Comparison of ENCODE assay signal across 1 cellular context in the genomic region with DNA sequence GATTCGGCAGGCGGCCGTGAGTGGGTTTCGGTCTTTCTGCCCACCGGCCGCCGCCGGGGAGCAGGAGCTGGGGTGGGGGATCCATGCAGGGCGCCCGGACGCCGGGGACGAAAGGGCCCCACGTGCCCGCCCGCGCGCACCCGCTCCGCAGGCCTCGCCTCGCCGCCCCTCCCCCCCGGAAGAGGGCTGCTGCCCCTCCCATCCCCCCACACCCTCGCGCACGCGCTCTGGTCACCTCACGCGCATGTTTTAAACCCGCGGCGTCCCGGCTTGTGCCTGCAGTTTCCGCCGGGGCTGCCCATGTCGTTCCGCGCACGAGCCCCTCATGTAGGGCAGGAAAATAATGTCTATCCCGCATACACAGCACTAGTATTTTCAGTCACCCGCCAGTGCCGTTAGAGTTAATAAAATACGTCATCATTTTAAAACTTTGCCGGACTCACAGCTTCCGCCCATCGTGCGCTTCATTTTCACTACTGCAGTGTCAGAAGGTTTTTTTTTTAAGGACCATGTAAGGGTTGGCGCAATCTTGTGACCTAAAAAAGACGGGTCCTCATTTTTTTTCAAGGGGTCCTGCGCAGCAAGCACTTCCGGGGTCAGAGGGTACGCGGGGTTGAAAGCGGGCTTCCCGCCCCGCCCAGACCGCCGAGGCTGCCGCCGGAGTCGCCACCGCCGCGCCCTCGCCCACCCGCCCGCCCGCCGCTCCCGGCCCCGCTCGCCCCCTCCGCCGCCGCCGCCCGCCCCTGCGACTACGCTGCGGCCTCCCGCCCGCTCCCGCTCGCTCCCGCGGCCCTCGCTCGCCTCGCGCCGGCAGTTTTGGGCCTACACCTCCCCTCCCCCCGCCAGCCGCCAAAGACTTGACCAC.
TF ChIP-seq lines count a peak whose summit lies in the region.

A gene (plus strand): TSS at position 640 of the 865 bp plus-strand sequence. CDS start 267 bp downstream, outside the sequence.

TF ChIP-seq in HepG2, 621 proteins besides CTCF, POLR2A, EP300 and RAD21 (continued from another document and continues in another):
- TF ChIP-seq, protein P1, sequence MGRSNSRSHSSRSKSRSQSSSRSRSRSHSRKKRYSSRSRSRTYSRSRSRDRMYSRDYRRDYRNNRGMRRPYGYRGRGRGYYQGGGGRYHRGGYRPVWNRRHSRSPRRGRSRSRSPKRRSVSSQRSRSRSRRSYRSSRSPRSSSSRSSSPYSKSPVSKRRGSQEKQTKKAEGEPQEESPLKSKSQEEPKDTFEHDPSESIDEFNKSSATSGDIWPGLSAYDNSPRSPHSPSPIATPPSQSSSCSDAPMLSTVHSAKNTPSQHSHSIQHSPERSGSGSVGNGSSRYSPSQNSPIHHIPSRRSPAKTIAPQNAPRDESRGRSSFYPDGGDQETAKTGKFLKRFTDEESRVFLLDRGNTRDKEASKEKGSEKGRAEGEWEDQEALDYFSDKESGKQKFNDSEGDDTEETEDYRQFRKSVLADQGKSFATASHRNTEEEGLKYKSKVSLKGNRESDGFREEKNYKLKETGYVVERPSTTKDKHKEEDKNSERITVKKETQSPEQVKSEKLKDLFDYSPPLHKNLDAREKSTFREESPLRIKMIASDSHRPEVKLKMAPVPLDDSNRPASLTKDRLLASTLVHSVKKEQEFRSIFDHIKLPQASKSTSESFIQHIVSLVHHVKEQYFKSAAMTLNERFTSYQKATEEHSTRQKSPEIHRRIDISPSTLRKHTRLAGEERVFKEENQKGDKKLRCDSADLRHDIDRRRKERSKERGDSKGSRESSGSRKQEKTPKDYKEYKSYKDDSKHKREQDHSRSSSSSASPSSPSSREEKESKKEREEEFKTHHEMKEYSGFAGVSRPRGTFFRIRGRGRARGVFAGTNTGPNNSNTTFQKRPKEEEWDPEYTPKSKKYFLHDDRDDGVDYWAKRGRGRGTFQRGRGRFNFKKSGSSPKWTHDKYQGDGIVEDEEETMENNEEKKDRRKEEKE (IDR thresholded peaks at IDR 0.05), result no peak
- no peak for TF ChIP-seq ZNF7 (CRISPR knock-in tag; IDR thresholded peaks at IDR 0.05)
- TF ChIP-seq MIER3 (CRISPR knock-in tag; IDR thresholded peaks at IDR 0.05; ENCODE audit: borderline replicate concordance), result peak; percentile 76; the same call in 1 of the 2 replicates
- no peak for TF ChIP-seq ZNF550 (CRISPR knock-in tag; IDR thresholded peaks at IDR 0.05; ENCODE audit: borderline replicate concordance)
- TF ChIP-seq NR2F2 (IDR thresholded peaks at IDR 0.05; ENCODE audit: borderline replicate concordance, low read depth), result peak; percentile 63; the same call in 1 of the 2 replicates
- TF ChIP-seq, protein P2, sequence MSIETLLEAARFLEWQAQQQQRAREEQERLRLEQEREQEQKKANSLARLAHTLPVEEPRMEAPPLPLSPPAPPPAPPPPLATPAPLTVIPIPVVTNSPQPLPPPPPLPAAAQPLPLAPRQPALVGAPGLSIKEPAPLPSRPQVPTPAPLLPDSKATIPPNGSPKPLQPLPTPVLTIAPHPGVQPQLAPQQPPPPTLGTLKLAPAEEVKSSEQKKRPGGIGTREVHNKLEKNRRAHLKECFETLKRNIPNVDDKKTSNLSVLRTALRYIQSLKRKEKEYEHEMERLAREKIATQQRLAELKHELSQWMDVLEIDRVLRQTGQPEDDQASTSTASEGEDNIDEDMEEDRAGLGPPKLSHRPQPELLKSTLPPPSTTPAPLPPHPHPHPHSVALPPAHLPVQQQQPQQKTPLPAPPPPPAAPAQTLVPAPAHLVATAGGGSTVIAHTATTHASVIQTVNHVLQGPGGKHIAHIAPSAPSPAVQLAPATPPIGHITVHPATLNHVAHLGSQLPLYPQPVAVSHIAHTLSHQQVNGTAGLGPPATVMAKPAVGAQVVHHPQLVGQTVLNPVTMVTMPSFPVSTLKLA (IDR thresholded peaks at IDR 0.05), result peak; percentile 50
- TF ChIP-seq, protein P3, sequence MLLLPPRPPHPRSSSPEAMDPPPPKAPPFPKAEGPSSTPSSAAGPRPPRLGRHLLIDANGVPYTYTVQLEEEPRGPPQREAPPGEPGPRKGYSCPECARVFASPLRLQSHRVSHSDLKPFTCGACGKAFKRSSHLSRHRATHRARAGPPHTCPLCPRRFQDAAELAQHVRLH (CRISPR knock-in tag; IDR thresholded peaks at IDR 0.05; ENCODE audit: borderline replicate concordance, low read depth), result peak; percentile 9; the same call in 1 of the 2 replicates
- TF ChIP-seq, protein P4, sequence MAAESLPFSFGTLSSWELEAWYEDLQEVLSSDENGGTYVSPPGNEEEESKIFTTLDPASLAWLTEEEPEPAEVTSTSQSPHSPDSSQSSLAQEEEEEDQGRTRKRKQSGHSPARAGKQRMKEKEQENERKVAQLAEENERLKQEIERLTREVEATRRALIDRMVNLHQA (CRISPR knock-in tag; IDR thresholded peaks at IDR 0.05), result 0 out of 2 replicates have a peak, but pooled peaks have one; percentile 25
- TF ChIP-seq ZNF792 (CRISPR knock-in tag; IDR thresholded peaks at IDR 0.05), result 0 out of 2 replicates have a peak, but pooled peaks have one; percentile 9
- 0 out of 2 replicates have a peak, but pooled peaks have one; percentile 3 for TF ChIP-seq ZFP90 (CRISPR knock-in tag; IDR thresholded peaks at IDR 0.05; ENCODE audit: borderline replicate concordance)
- peak; percentile 61; the same call in 1 of the 2 replicates for TF ChIP-seq KDM5B (CRISPR knock-in tag; IDR thresholded peaks at IDR 0.05; ENCODE audit: borderline replicate concordance)
- TF ChIP-seq MAF1 (CRISPR knock-in tag; IDR thresholded peaks at IDR 0.05; ENCODE audit: borderline replicate concordance), result no peak; the same call in 1 of the 2 replicates
- no peak for TF ChIP-seq TCF7L2 (IDR thresholded peaks at IDR 0.05; ENCODE audit: low read depth, low read length)
- peak; percentile 83 for TF ChIP-seq ETV5 (CRISPR knock-in tag; IDR thresholded peaks at IDR 0.05; ENCODE audit: borderline replicate concordance)
- TF ChIP-seq, protein P5, sequence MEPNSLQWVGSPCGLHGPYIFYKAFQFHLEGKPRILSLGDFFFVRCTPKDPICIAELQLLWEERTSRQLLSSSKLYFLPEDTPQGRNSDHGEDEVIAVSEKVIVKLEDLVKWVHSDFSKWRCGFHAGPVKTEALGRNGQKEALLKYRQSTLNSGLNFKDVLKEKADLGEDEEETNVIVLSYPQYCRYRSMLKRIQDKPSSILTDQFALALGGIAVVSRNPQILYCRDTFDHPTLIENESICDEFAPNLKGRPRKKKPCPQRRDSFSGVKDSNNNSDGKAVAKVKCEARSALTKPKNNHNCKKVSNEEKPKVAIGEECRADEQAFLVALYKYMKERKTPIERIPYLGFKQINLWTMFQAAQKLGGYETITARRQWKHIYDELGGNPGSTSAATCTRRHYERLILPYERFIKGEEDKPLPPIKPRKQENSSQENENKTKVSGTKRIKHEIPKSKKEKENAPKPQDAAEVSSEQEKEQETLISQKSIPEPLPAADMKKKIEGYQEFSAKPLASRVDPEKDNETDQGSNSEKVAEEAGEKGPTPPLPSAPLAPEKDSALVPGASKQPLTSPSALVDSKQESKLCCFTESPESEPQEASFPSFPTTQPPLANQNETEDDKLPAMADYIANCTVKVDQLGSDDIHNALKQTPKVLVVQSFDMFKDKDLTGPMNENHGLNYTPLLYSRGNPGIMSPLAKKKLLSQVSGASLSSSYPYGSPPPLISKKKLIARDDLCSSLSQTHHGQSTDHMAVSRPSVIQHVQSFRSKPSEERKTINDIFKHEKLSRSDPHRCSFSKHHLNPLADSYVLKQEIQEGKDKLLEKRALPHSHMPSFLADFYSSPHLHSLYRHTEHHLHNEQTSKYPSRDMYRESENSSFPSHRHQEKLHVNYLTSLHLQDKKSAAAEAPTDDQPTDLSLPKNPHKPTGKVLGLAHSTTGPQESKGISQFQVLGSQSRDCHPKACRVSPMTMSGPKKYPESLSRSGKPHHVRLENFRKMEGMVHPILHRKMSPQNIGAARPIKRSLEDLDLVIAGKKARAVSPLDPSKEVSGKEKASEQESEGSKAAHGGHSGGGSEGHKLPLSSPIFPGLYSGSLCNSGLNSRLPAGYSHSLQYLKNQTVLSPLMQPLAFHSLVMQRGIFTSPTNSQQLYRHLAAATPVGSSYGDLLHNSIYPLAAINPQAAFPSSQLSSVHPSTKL (CRISPR knock-in tag; IDR thresholded peaks at IDR 0.05), result no peak; the same call in 1 of the 2 replicates
- no peak for TF ChIP-seq FOXK2 (IDR thresholded peaks at IDR 0.05)
- TF ChIP-seq CBX1 (IDR thresholded peaks at IDR 0.05; ENCODE audit: low read depth), result peak; percentile 24
- no peak for TF ChIP-seq RBAK (CRISPR knock-in tag; IDR thresholded peaks at IDR 0.05)
- 0 out of 2 replicates have a peak, but pooled peaks have one; percentile 7 for TF ChIP-seq ZNF724P (CRISPR knock-in tag; IDR thresholded peaks at IDR 0.05; ENCODE audit: borderline replicate concordance)
- peak; percentile 11 for TF ChIP-seq ZNF501 (CRISPR knock-in tag; IDR thresholded peaks at IDR 0.05)
- peak; percentile 11 to 17; a peak in 1 of 4 replicates for TF ChIP-seq KLF16 (CRISPR knock-in tag; IDR thresholded peaks at IDR 0.05)
- TF ChIP-seq THAP11 (CRISPR knock-in tag; IDR thresholded peaks at IDR 0.05), result peak; percentile 82
- TF ChIP-seq ZBTB8A (CRISPR knock-in tag; IDR thresholded peaks at IDR 0.05; ENCODE audit: borderline replicate concordance, low read depth), result no peak
- no peak for TF ChIP-seq ZNF224 (CRISPR knock-in tag; IDR thresholded peaks at IDR 0.05)
- peak; percentile 28; the same call in 1 of the 2 replicates for TF ChIP-seq CCDC6 (CRISPR knock-in tag; IDR thresholded peaks at IDR 0.05)
- no peak; the same call in none of the 2 replicates for TF ChIP-seq GFI1 (CRISPR knock-in tag; IDR thresholded peaks at IDR 0.05; ENCODE audit: borderline replicate concordance)
- peak; percentile 83; the same call in 1 of the 2 replicates for TF ChIP-seq ZNF343 (CRISPR knock-in tag; IDR thresholded peaks at IDR 0.05)
- TF ChIP-seq, protein P6, sequence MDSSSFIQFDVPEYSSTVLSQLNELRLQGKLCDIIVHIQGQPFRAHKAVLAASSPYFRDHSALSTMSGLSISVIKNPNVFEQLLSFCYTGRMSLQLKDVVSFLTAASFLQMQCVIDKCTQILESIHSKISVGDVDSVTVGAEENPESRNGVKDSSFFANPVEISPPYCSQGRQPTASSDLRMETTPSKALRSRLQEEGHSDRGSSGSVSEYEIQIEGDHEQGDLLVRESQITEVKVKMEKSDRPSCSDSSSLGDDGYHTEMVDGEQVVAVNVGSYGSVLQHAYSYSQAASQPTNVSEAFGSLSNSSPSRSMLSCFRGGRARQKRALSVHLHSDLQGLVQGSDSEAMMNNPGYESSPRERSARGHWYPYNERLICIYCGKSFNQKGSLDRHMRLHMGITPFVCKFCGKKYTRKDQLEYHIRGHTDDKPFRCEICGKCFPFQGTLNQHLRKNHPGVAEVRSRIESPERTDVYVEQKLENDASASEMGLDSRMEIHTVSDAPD (CRISPR knock-in tag; IDR thresholded peaks at IDR 0.05), result no peak; the same call in 1 of the 2 replicates
- no peak for TF ChIP-seq ZNF468 (CRISPR knock-in tag; IDR thresholded peaks at IDR 0.05)
- peak; percentile 70 for TF ChIP-seq SRF (IDR thresholded peaks at IDR 0.05; ENCODE audit: low read depth, low read length)
- peak; percentile 78 for TF ChIP-seq POLR2AphosphoS2 (IDR thresholded peaks at IDR 0.05; ENCODE audit: low read depth, low read length)
- TF ChIP-seq, protein P7, sequence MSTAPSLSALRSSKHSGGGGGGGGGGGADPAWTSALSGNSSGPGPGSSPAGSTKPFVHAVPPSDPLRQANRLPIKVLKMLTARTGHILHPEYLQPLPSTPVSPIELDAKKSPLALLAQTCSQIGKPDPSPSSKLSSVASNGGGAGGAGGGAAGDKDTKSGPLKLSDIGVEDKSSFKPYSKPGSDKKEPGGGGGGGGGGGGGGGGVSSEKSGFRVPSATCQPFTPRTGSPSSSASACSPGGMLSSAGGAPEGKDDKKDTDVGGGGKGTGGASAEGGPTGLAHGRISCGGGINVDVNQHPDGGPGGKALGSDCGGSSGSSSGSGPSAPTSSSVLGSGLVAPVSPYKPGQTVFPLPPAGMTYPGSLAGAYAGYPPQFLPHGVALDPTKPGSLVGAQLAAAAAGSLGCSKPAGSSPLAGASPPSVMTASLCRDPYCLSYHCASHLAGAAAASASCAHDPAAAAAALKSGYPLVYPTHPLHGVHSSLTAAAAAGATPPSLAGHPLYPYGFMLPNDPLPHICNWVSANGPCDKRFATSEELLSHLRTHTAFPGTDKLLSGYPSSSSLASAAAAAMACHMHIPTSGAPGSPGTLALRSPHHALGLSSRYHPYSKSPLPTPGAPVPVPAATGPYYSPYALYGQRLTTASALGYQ (CRISPR knock-in tag; IDR thresholded peaks at IDR 0.05), result no peak; the same call in none of the 2 replicates
- TF ChIP-seq ZNF331 (CRISPR knock-in tag; IDR thresholded peaks at IDR 0.05), result peak; percentile 6; the same call in 1 of the 2 replicates
- TF ChIP-seq ZNF841 (CRISPR knock-in tag; IDR thresholded peaks at IDR 0.05; ENCODE audit: borderline replicate concordance), result 0 out of 2 replicates have a peak, but pooled peaks have one; percentile 80
- TF ChIP-seq, protein P8, sequence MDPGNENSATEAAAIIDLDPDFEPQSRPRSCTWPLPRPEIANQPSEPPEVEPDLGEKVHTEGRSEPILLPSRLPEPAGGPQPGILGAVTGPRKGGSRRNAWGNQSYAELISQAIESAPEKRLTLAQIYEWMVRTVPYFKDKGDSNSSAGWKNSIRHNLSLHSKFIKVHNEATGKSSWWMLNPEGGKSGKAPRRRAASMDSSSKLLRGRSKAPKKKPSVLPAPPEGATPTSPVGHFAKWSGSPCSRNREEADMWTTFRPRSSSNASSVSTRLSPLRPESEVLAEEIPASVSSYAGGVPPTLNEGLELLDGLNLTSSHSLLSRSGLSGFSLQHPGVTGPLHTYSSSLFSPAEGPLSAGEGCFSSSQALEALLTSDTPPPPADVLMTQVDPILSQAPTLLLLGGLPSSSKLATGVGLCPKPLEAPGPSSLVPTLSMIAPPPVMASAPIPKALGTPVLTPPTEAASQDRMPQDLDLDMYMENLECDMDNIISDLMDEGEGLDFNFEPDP (CRISPR knock-in tag; conservative IDR thresholded peaks at IDR 0.05), result 0 out of 2 replicates have a peak, but pooled peaks have one; percentile 12
- TF ChIP-seq ZNF777 (CRISPR knock-in tag; IDR thresholded peaks at IDR 0.05), result peak; percentile 57; the same call in 1 of the 2 replicates
- TF ChIP-seq ERF (CRISPR knock-in tag; IDR thresholded peaks at IDR 0.05), result peak; percentile 67
- TF ChIP-seq SALL1 (CRISPR knock-in tag; IDR thresholded peaks at IDR 0.05), result no peak; the same call in none of the 2 replicates
- TF ChIP-seq CHD2 (IDR thresholded peaks at IDR 0.05; ENCODE audit: low read depth, low read length), result peak; percentile 82
- TF ChIP-seq, protein P9, sequence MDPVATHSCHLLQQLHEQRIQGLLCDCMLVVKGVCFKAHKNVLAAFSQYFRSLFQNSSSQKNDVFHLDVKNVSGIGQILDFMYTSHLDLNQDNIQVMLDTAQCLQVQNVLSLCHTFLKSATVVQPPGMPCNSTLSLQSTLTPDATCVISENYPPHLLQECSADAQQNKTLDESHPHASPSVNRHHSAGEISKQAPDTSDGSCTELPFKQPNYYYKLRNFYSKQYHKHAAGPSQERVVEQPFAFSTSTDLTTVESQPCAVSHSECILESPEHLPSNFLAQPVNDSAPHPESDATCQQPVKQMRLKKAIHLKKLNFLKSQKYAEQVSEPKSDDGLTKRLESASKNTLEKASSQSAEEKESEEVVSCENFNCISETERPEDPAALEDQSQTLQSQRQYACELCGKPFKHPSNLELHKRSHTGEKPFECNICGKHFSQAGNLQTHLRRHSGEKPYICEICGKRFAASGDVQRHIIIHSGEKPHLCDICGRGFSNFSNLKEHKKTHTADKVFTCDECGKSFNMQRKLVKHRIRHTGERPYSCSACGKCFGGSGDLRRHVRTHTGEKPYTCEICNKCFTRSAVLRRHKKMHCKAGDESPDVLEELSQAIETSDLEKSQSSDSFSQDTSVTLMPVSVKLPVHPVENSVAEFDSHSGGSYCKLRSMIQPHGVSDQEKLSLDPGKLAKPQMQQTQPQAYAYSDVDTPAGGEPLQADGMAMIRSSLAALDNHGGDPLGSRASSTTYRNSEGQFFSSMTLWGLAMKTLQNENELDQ (CRISPR knock-in tag; IDR thresholded peaks at IDR 0.05; ENCODE audit: borderline replicate concordance), result no peak
